In the genomic region with DNA sequence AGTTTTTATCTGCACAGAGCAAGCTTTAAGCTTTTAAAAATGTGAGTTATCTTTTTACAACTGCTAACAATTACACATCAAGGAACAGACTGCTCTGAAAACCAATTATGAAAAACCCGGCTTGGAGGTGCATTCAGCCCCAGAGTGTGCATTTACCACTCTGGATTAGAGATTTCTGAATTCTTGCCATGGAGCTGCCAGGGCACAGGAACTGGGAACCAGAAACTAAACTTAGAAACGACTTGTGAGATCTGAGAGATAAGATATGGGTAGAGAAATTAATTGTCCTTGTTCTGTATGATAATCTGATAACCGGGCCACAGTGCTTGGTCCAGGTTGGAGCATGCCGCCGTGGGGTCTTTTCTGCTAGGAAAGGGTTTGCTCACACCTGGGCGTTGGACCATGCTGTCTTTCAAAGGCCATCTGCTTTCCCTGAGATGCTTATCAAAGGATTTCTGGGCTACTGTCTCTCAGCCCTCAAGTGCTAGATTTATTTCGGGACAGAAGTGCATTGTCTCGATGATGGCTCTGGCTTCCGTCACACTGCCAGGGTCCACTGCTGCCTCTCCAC, we compare ENCODE assay signal across 23 cellular contexts.
A peak's percentile ranks its signal among the peaks of the same experiment; 100 is the strongest.
DNase-seq lines count a peak whose midpoint lies in the region; TF ChIP-seq lines count a peak whose summit lies in the region.
"Had no signal": no experiment of that assay in that cellular context is flagged by ENCODE, and none has a peak within 500 bp of the region (broad histone marks: within the 10 kb centered on the region; RNA-seq: fewer than 3 reads in every experiment).

No MANE protein-coding gene starts in this region.

- H3K9me2 ChIP-seq in SK-N-SH = no peaks in the 10 kb centered on the region

- TF ChIP-seq RAD21 in SK-N-SH (IDR thresholded peaks at IDR 0.05; ENCODE audit: low read length) = no peak

- H3K36me3 ChIP-seq in SK-N-SH (replicated peaks in 1 of 2; ENCODE audit: control insufficient read depth in 1 of 2, insufficient read depth in 2 of 2, low read length in 1 of 2) (no peaks in the 10 kb centered on the region), skeletal muscle tissue (ENCODE audit: control insufficient read depth in 3 of 3, insufficient read depth in 3 of 3, low read length in 3 of 3) (no peaks in the 10 kb centered on the region)

- TF ChIP-seq CTCF in SK-N-SH (IDR thresholded peaks at IDR 0.05) = no peak
- no peak for TF ChIP-seq CTCF in coronary artery (IDR thresholded peaks at IDR 0.05)

- CTCF ChIA-PET in SK-N-SH (lab: Yijun Ruan, JAX) = interaction anchor here (1.5 kb wide), 2 partner anchors 9 to 211 kb away, joined by 5 to 7 read pairs; a partner anchor contains a TSS

- H2AFZ ChIP-seq in SK-N-SH (ENCODE audit: low read depth) = no peak overlapping the region

- no peaks in the 10 kb centered on the region for H3F3A ChIP-seq in SK-N-SH (replicated peaks; ENCODE audit: insufficient read depth)

- peaks cover 0 to 14% of the 10 kb centered on the region in 2 experiments; a peak in 2 of 4 replicates for H3K4me1 ChIP-seq in SK-N-SH (ENCODE audit: control insufficient read depth in 1 of 2, insufficient read depth in 2 of 2, low read depth in 1 of 2, low read length in 1 of 2)
- peaks cover 0 to 10% (median 9%) of the 10 kb centered on the region in 3 donors for H3K4me1 ChIP-seq in skeletal muscle tissue (ENCODE audit: control insufficient read depth in 3 of 3, insufficient read depth in 3 of 3, low read length in 3 of 3)
- H3K4me1 ChIP-seq: A549 had no signal

- no peaks in the 10 kb centered on the region for H3K79me2 ChIP-seq in SK-N-SH (ENCODE audit: insufficient read depth)

- H3K4me2 ChIP-seq in SK-N-SH = no peak overlapping the region
- H3K4me2 ChIP-seq: A549 had no signal

- no peak overlapping the region for H3K9ac ChIP-seq in SK-N-SH
- H3K9ac ChIP-seq in skeletal muscle tissue (ENCODE audit: low read depth in 1 of 3, low read length in 3 of 3) = peak overlapping the region in 2 of 3 donors; percentile 34 to 45

- H3K9me3 ChIP-seq in SK-N-SH (no peaks in the 10 kb centered on the region), skeletal muscle tissue (ENCODE audit: control insufficient read depth in 3 of 3, low read length in 3 of 3) (no peaks in the 10 kb centered on the region)
- H3K9me3 ChIP-seq: A549 had no signal

- DNase-seq in G401 (ENCODE audit: low spot score) = peak; percentile 58
- DNase-seq in SK-N-SH = peak; percentile 68
- peak; percentile 40 for DNase-seq in coronary artery (ENCODE audit: low spot score)
- no peak for DNase-seq in MV-4-11 (lab: John Stamatoyannopoulos, UW)
- no peak for DNase-seq in NCI-H226
- DNase-seq in activated T-cell treated with anti-CD3 and anti-CD28 coated beads, Interleukin-2, amount 50 U/mL, for 1 hour = no peak
- DNase-seq: AML-193; CD4-positive, alpha-beta memory T cell; COR-L47; EL; GF-D8; HCEC 1CT; KBM-7; NCI-H1092; NCI-H1436; NCI-H187 treated with DMSO at 0.1 percent for 48 hours; NCI-H446 treated with DMSO at 0.1 percent for 48 hours; NCI-H526; RPMI8226; SHP77; SW 1271 had no signal

- under 1% methylated on average over 9 of the region's 9 CpGs for WGBS in SK-N-SH (ENCODE audit: low lambda C conversion rate)

- TF ChIP-seq EP300 in SK-N-SH (IDR thresholded peaks at IDR 0.05; ENCODE audit: borderline replicate concordance in 1 of 2, low read depth in 1 of 2, low read length in 1 of 2) = peak in 1 of 2 experiments; percentile 77; a peak in 2 of 4 replicates

- no peaks in the 10 kb centered on the region for H4K20me1 ChIP-seq in SK-N-SH (ENCODE audit: insufficient read depth)

- H3K4me3 ChIP-seq in SK-N-SH (ENCODE audit: low read depth in 2 of 2, low read length in 1 of 2) = no peak overlapping the region
- H3K4me3 ChIP-seq in coronary artery = no peak overlapping the region
- H3K4me3 ChIP-seq in skeletal muscle tissue (ENCODE audit: low read length in 3 of 3) = no peak overlapping the region
- H3K4me3 ChIP-seq: A549 had no signal

- H3K27ac ChIP-seq in SK-N-SH (ENCODE audit: low read depth in 2 of 2, low read length in 1 of 2) (peak overlapping the region in 1 of 2 experiments; percentile 40; a peak in 1 of 4 replicates), coronary artery (no peak overlapping the region), skeletal muscle tissue (ENCODE audit: low read depth, low read length) (no peak overlapping the region)
- H3K27ac ChIP-seq: A549 had no signal

- POLR2A ChIA-PET in SK-N-SH (lab: Yijun Ruan, JAX) = interaction anchor here (0.9 kb wide), 1 partner anchor 9 kb away, joined by 3 read pairs; no protein-coding TSS in a partner anchor

- H3K27me3 ChIP-seq in SK-N-SH (ENCODE audit: insufficient read depth) (no peaks in the 10 kb centered on the region), skeletal muscle tissue (ENCODE audit: control insufficient read depth in 3 of 3, insufficient read depth in 3 of 3, low read length in 3 of 3) (no peaks in the 10 kb centered on the region)

- in situ Hi-C loops in G401 (cut with HindIII; ENCODE audit: low sequenced_read_pairs) = no loop called here

TF ChIP-seq in SK-N-SH, 30 proteins besides CTCF, POLR2A, EP300 and RAD21:
- TF ChIP-seq, protein P1, sequence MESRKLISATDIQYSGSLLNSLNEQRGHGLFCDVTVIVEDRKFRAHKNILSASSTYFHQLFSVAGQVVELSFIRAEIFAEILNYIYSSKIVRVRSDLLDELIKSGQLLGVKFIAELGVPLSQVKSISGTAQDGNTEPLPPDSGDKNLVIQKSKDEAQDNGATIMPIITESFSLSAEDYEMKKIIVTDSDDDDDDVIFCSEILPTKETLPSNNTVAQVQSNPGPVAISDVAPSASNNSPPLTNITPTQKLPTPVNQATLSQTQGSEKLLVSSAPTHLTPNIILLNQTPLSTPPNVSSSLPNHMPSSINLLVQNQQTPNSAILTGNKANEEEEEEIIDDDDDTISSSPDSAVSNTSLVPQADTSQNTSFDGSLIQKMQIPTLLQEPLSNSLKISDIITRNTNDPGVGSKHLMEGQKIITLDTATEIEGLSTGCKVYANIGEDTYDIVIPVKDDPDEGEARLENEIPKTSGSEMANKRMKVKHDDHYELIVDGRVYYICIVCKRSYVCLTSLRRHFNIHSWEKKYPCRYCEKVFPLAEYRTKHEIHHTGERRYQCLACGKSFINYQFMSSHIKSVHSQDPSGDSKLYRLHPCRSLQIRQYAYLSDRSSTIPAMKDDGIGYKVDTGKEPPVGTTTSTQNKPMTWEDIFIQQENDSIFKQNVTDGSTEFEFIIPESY (IDR thresholded peaks at IDR 0.05; ENCODE audit: borderline replicate concordance, low read depth) = no peak
- TF ChIP-seq, protein P2, sequence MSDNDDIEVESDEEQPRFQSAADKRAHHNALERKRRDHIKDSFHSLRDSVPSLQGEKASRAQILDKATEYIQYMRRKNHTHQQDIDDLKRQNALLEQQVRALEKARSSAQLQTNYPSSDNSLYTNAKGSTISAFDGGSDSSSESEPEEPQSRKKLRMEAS (IDR thresholded peaks at IDR 0.05; ENCODE audit: low read depth) = no peak
- TF ChIP-seq MEF2A (IDR thresholded peaks at IDR 0.05; ENCODE audit: borderline replicate concordance, low read depth) = no peak
- TF ChIP-seq, protein P3, sequence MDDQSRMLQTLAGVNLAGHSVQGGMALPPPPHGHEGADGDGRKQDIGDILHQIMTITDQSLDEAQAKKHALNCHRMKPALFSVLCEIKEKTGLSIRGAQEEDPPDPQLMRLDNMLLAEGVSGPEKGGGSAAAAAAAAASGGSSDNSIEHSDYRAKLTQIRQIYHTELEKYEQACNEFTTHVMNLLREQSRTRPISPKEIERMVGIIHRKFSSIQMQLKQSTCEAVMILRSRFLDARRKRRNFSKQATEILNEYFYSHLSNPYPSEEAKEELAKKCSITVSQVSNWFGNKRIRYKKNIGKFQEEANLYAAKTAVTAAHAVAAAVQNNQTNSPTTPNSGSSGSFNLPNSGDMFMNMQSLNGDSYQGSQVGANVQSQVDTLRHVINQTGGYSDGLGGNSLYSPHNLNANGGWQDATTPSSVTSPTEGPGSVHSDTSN (IDR thresholded peaks at IDR 0.05) = no peak
- TF ChIP-seq NFIC (IDR thresholded peaks at IDR 0.05; ENCODE audit: borderline replicate concordance) = no peak
- TF ChIP-seq SIN3A (IDR thresholded peaks at IDR 0.05; ENCODE audit: borderline replicate concordance, low read depth, low read length) = no peak
- no peak for TF ChIP-seq YY1 (IDR thresholded peaks at IDR 0.05; ENCODE audit: low read depth)
- peak; percentile 56 for TF ChIP-seq FOXJ3 (CRISPR knock-in tag; IDR thresholded peaks at IDR 0.05)
- no peak for TF ChIP-seq RFX5 (IDR thresholded peaks at IDR 0.05; ENCODE audit: low read length)
- TF ChIP-seq, protein P4, sequence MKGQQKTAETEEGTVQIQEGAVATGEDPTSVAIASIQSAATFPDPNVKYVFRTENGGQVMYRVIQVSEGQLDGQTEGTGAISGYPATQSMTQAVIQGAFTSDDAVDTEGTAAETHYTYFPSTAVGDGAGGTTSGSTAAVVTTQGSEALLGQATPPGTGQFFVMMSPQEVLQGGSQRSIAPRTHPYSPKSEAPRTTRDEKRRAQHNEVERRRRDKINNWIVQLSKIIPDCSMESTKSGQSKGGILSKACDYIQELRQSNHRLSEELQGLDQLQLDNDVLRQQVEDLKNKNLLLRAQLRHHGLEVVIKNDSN (IDR thresholded peaks at IDR 0.05; ENCODE audit: borderline replicate concordance, low read depth) = no peak
- peak; percentile 98 for TF ChIP-seq GATA2 (CRISPR knock-in tag; IDR thresholded peaks at IDR 0.05)
- no peak for TF ChIP-seq TEAD4 (IDR thresholded peaks at IDR 0.05; ENCODE audit: borderline replicate concordance, insufficient read depth)
- TF ChIP-seq RCOR1 (IDR thresholded peaks at IDR 0.05; ENCODE audit: low read length) = peak; percentile 90

Comparison
In these comparisons a context has a peak if more than half of its experiments do, and no peak if none do; other contexts are left out.
1. DNase-seq: peak in G401 (single experiment), SK-N-SH (single experiment) and coronary artery (single experiment); none in MV-4-11 (single experiment), NCI-H226 (single experiment) and activated T-cell treated with anti-CD3 and anti-CD28 coated beads, Interleukin-2, amount 50 U/mL, for 1 hour (single experiment).